In the genomic region with DNA sequence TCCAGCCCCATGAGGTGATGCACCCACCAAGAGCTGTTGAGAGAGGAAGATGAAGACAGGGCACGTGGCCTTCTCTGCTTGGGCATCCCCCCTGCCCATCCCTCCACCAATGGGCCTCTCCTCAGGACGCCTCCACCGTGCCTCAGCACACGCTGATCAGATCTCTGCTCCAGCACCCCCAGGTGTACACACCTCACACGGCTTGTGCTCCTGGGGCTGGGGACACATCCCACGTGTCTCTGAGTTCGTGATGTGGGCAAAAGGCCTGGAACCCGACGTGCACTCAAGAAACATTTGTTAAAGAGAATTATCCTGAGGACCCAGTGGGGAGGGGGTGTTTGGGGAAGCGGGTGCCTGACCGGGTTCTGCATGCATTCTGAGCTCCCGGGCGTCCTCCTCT, we compare ENCODE assay signal across 1 cellular context.
TF ChIP-seq lines count a peak whose summit lies in the region.

No MANE protein-coding gene starts in this region.

TF ChIP-seq in H1, 55 proteins besides CTCF, POLR2A, EP300 and RAD21:
- no peak for TF ChIP-seq SIX5 (IDR thresholded peaks at IDR 0.05; ENCODE audit: low read depth, low read length)
- no peak for TF ChIP-seq TAF1 (IDR thresholded peaks at IDR 0.05; ENCODE audit: low read depth, low read length)
- no peak for TF ChIP-seq RBBP5 (IDR thresholded peaks at IDR 0.05; ENCODE audit: borderline replicate concordance, low read depth, low read length)
- TF ChIP-seq CBX5 (IDR thresholded peaks at IDR 0.05; ENCODE audit: low read depth, low read length): no peak
